ENCODE assay signal across 9 cellular contexts in genomic region chr6:31180500-31180899, GRCh38. TPM values are rescaled to one million over a fixed set of nuclear protein-coding genes. Genes with fewer than 3 reads are reported as not detected.
DNase-seq lines count a peak whose midpoint lies in the region; ATAC-seq and TF ChIP-seq lines count a peak whose summit lies in the region.
"Had no signal": no experiment of that assay in that cellular context is flagged by ENCODE, and none has a peak within 500 bp of the region (broad histone marks: within the 10 kb centered on the region; RNA-seq: fewer than 3 reads in every experiment).

No MANE protein-coding gene starts in this region.

- H3K27ac Mint-ChIP-seq in natural killer cell treated with Interleukin-12 subunit alpha and Interleukin-12 subunit beta and Interleukin-15 and Interleukin-18, amount 100 ng/mL, for 72 hours: peak overlapping the region; percentile 49 to 73

- H3K36me3 Mint-ChIP-seq in natural killer cell treated with Interleukin-12 subunit alpha and Interleukin-12 subunit beta and Interleukin-15 and Interleukin-18, amount 100 ng/mL, for 72 hours: no peaks in the 10 kb centered on the region

- H3K4me3 Mint-ChIP-seq in natural killer cell treated with Interleukin-12 subunit alpha and Interleukin-12 subunit beta and Interleukin-15 and Interleukin-18, amount 100 ng/mL, for 72 hours: peak overlapping the region; percentile 88

- H3K27me3 Mint-ChIP-seq in natural killer cell treated with Interleukin-12 subunit alpha and Interleukin-12 subunit beta and Interleukin-15 and Interleukin-18, amount 100 ng/mL, for 72 hours: no peaks in the 10 kb centered on the region

- no peak overlapping the region for H3K27ac ChIP-seq in effector memory CD4-positive, alpha-beta T cell (ENCODE audit: insufficient read depth, low read length, poor library complexity, severe bottlenecking)
- H3K27ac ChIP-seq: KMS-11 had no signal

- H3K9me3 ChIP-seq in effector memory CD4-positive, alpha-beta T cell (ENCODE audit: control insufficient read depth, low read length): no peaks in the 10 kb centered on the region

- peak overlapping the region; percentile 44 for H3K4me3 ChIP-seq in effector memory CD4-positive, alpha-beta T cell (ENCODE audit: insufficient read depth, low read depth, low read length, poor library complexity, severe bottlenecking)

- no peaks in the 10 kb centered on the region for H3K9me3 Mint-ChIP-seq in natural killer cell treated with Interleukin-12 subunit alpha and Interleukin-12 subunit beta and Interleukin-15 and Interleukin-18, amount 100 ng/mL, for 72 hours

- H3K4me1 Mint-ChIP-seq in natural killer cell treated with Interleukin-12 subunit alpha and Interleukin-12 subunit beta and Interleukin-15 and Interleukin-18, amount 100 ng/mL, for 72 hours (ENCODE audit: low read depth in 2 of 2): peaks cover 14 to 25% of the 10 kb centered on the region in 2 donors

- H3K4me1 ChIP-seq in effector memory CD4-positive, alpha-beta T cell (ENCODE audit: control insufficient read depth, insufficient read depth, low read length, poor library complexity, severe bottlenecking): peaks cover 8% of the 10 kb centered on the region

- no peaks in the 10 kb centered on the region for H3K36me3 ChIP-seq in effector memory CD4-positive, alpha-beta T cell (ENCODE audit: control insufficient read depth, insufficient read depth, low read length)

- ATAC-seq in GM18909 (IDR thresholded peaks at IDR 0.05; ENCODE audit: poor library complexity, unreplicated experiment) (peak; percentile 70), GM18517 (IDR thresholded peaks at IDR 0.05; ENCODE audit: unreplicated experiment) (no peak), HG02759 (IDR thresholded peaks at IDR 0.05; ENCODE audit: unreplicated experiment) (no peak)
- peak; percentile 98 for ATAC-seq in natural killer cell treated with Interleukin-12 subunit alpha and Interleukin-12 subunit beta and Interleukin-15 and Interleukin-18, amount 100 ng/mL, for 72 hours

- no peaks in the 10 kb centered on the region for H3K27me3 ChIP-seq in effector memory CD4-positive, alpha-beta T cell (replicated peaks; ENCODE audit: control insufficient read depth, insufficient read depth, low read length, poor library complexity, severe bottlenecking)

- DNase-seq in activated CD4-positive, alpha-beta T cell treated with anti-CD3 and anti-CD28 coated beads for 4 hours: peak; percentile 51 to 75
- DNase-seq in effector memory CD4-positive, alpha-beta T cell: peak in 2 of 3 donors; percentile 24 to 69
- peak; percentile 76 for DNase-seq in natural killer cell treated with Interleukin-12 subunit alpha and Interleukin-12 subunit beta and Interleukin-15 and Interleukin-18, amount 100 ng/mL, for 72 hours (ENCODE audit: low spot score)
- no peak for DNase-seq in GM20000 (ENCODE audit: low spot score)
- DNase-seq in NK-92 (lab: John Stamatoyannopoulos, UW; ENCODE audit: unreplicated experiment): no peak

- TF ChIP-seq CTCF in GM20000 (IDR thresholded peaks at IDR 0.05; ENCODE audit: extremely low read depth, missing control alignments): no peak

RNA-seq across cellular contexts. Expression of gene POU5F1, which starts 10.0 kb away (rescaled TPM):
- total RNA-seq in natural killer cell treated with Interleukin-12 subunit alpha and Interleukin-12 subunit beta and Interleukin-15 and Interleukin-18, amount 100 ng/mL, for 72 hours: under 1 TPM in 1 of 2 donors, not detected in 1; 0.21 TPM

RNA-seq across cellular contexts. Expression of gene TCF19, which starts 22.1 kb away (rescaled TPM):
- total RNA-seq in natural killer cell treated with Interleukin-12 subunit alpha and Interleukin-12 subunit beta and Interleukin-15 and Interleukin-18, amount 100 ng/mL, for 72 hours: 10 to 100 TPM; 59.0 to 96.5 TPM

RNA-seq across cellular contexts. Expression of gene CCHCR1, which starts 22.9 kb away (rescaled TPM):
- total RNA-seq in natural killer cell treated with Interleukin-12 subunit alpha and Interleukin-12 subunit beta and Interleukin-15 and Interleukin-18, amount 100 ng/mL, for 72 hours: 10 to 100 TPM; 29.2 to 54.1 TPM

RNA-seq across cellular contexts. Expression of gene PSORS1C2, which starts 41.6 kb away (rescaled TPM):
- total RNA-seq in natural killer cell treated with Interleukin-12 subunit alpha and Interleukin-12 subunit beta and Interleukin-15 and Interleukin-18, amount 100 ng/mL, for 72 hours: not detected

Comparison
In these comparisons a context has a peak if more than half of its experiments do, and no peak if none do; other contexts are left out.
1. ATAC-seq: peak in GM18909 (single experiment) and natural killer cell treated with Interleukin-12 subunit alpha and Interleukin-12 subunit beta and Interleukin-15 and Interleukin-18, amount 100 ng/mL, for 72 hours (2 of 2); none in GM18517 (single experiment) and HG02759 (single experiment).
2. DNase-seq: peak in activated CD4-positive, alpha-beta T cell treated with anti-CD3 and anti-CD28 coated beads for 4 hours (2 of 2), effector memory CD4-positive, alpha-beta T cell (2 of 3) and natural killer cell treated with Interleukin-12 subunit alpha and Interleukin-12 subunit beta and Interleukin-15 and Interleukin-18, amount 100 ng/mL, for 72 hours (single experiment); none in GM20000 (single experiment) and NK-92 (single experiment).